In the genomic region with DNA sequence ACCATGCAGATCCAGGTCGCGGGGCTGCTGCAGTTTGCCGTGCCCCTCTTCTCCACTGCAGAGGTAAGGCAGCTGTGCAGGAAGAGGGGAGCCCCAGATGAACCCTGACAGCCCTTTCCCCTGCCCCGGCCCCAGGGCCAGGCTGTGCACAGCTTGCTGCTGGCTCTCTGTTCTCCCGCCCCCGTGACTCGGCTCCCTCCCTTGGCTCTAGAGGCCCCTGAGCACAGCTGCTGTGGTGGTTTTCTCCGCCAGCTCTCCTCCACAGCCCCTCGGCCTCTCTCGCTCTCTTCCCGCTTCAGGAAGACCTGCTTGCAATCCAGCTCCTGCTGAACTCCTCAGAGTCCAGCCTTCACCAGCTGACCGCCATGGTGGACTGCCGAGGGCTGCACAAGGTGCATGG, we compare ENCODE assay signal across 22 cellular contexts. TPM values are rescaled to one million over a fixed set of nuclear protein-coding genes. Genes with fewer than 3 reads are reported as not detected.
A peak's percentile ranks its signal among the peaks of the same experiment; 100 is the strongest.
DNase-seq lines count a peak whose midpoint lies in the region; TF ChIP-seq lines count a peak whose summit lies in the region.
"Had no signal": no experiment of that assay in that cellular context is flagged by ENCODE, and none has a peak within 500 bp of the region (broad histone marks: within the 10 kb centered on the region; RNA-seq: fewer than 3 reads in every experiment).

No MANE protein-coding gene starts in this region.

- H3K4me1 ChIP-seq in BLaER1, result peaks cover 29% of the 10 kb centered on the region
- H3K4me1 ChIP-seq in osteoblast (ENCODE audit: insufficient read depth, low read length), result no peaks in the 10 kb centered on the region
- H3K4me1 ChIP-seq: Caco-2, psoas muscle, tibial artery had no signal

- H3K4me1 Mint-ChIP-seq in glutamatergic neuron (ENCODE audit: low read depth, unreplicated experiment), result peaks cover 17% of the 10 kb centered on the region
- H3K4me1 Mint-ChIP-seq: activated CD4-positive, alpha-beta memory T cell treated with anti-CD3 and anti-CD28 coated beads, Interleukin-2, amount 10 ng/mL, durations not matched to agents 7 days and 5 days had no signal

- H3K4me3 Mint-ChIP-seq in glutamatergic neuron (ENCODE audit: unreplicated experiment), result peak overlapping the region; percentile 25
- H3K4me3 Mint-ChIP-seq: activated CD4-positive, alpha-beta memory T cell treated with anti-CD3 and anti-CD28 coated beads, Interleukin-2, amount 10 ng/mL, durations not matched to agents 7 days and 5 days; stimulated activated naive CD8-positive, alpha-beta T cell treated with anti-CD3 and anti-CD28 coated beads, Interleukin-15, Interleukin-2, amounts not matched to agents 100 ng/mL and 50 ng/mL, for 24 hours; T-helper 17 cell had no signal

- H4K20me1 ChIP-seq in BLaER1, result no peaks in the 10 kb centered on the region
- H4K20me1 ChIP-seq in osteoblast (ENCODE audit: insufficient read depth, low read length), result no peaks in the 10 kb centered on the region

- no peak overlapping the region for H3K27ac Mint-ChIP-seq in glutamatergic neuron (ENCODE audit: unreplicated experiment)
- H3K27ac Mint-ChIP-seq: activated CD4-positive, alpha-beta memory T cell treated with anti-CD3 and anti-CD28 coated beads, Interleukin-2, amount 10 ng/mL, durations not matched to agents 7 days and 5 days; stimulated activated naive CD8-positive, alpha-beta T cell treated with anti-CD3 and anti-CD28 coated beads, Interleukin-15, Interleukin-2, amounts not matched to agents 100 ng/mL and 50 ng/mL, for 24 hours had no signal

- no peak for TF ChIP-seq CTCF in NB4 (IDR thresholded peaks at IDR 0.05; ENCODE audit: low read depth, low read length)
- TF ChIP-seq CTCF in glutamatergic neuron (IDR thresholded peaks at IDR 0.05; ENCODE audit: partially characterized antibody, unreplicated experiment), result no peak
- no peak for TF ChIP-seq CTCF in osteoblast (IDR thresholded peaks at IDR 0.05; ENCODE audit: extremely low read depth, low read depth, low read length)

- no peak overlapping the region for H2AFZ ChIP-seq in osteoblast (ENCODE audit: low read length)

- DNase-seq in NB4 (ENCODE audit: low read depth) (peak; percentile 23), glutamatergic neuron (no peak), osteoblast (ENCODE audit: insufficient read length, low spot score, missing footprints) (peak; percentile 39), EL (no peak), T-helper 9 cell (no peak), NCI-H1930 (lab: John Stamatoyannopoulos, UW) (no peak)
- DNase-seq: activated CD4-positive, alpha-beta memory T cell treated with anti-CD3 and anti-CD28 coated beads, Interleukin-2, amount 10 ng/mL, durations not matched to agents 7 days and 5 days; activated CD4-positive, alpha-beta T cell treated with anti-CD3 and anti-CD28 coated beads for 1 hour; activated effector memory CD4-positive, alpha-beta T cell treated with anti-CD3 and anti-CD28 coated beads, Interleukin-2, amount 50 U/mL, for 16 hours; Caco-2; GF-D8; HCEC 1CT; kidney; NCI-H2081 treated with DMSO at 0.1 percent for 48 hours; NCI-H82; psoas muscle; T-helper 17 cell; tibial artery had no signal

- H3K79me2 ChIP-seq in osteoblast (ENCODE audit: insufficient read depth, low read length), result no peaks in the 10 kb centered on the region

- H3K36me3 ChIP-seq in BLaER1, result peaks cover 33% of the 10 kb centered on the region; the same call in 1 of the 2 replicates
- no peaks in the 10 kb centered on the region for H3K36me3 ChIP-seq in osteoblast (ENCODE audit: insufficient read depth, low read length)

- no peak for TF ChIP-seq POLR2A in NB4 (IDR thresholded peaks at IDR 0.05; ENCODE audit: extremely low read depth, insufficient read length)

- H3K27me3 ChIP-seq in BLaER1 (no peaks in the 10 kb centered on the region), osteoblast (ENCODE audit: insufficient read depth, low read length) (no peaks in the 10 kb centered on the region)
- H3K27me3 ChIP-seq: tibial artery had no signal

- peak overlapping the region; percentile 69 for H3K4me2 ChIP-seq in BLaER1
- no peak overlapping the region for H3K4me2 ChIP-seq in osteoblast (ENCODE audit: insufficient read depth, low read length)

- peaks cover 8% of the 10 kb centered on the region for H3K36me3 Mint-ChIP-seq in glutamatergic neuron (ENCODE audit: unreplicated experiment)

- H3K27ac ChIP-seq in BLaER1, result peak overlapping the region; percentile 31; the same call in 1 of the 2 replicates
- no peak overlapping the region for H3K27ac ChIP-seq in osteoblast (ENCODE audit: low read depth, low read length)
- H3K27ac ChIP-seq: psoas muscle, tibial artery had no signal

- H3K9ac ChIP-seq in BLaER1, result no peak overlapping the region

- peaks cover 11% of the 10 kb centered on the region; the same call in 1 of the 2 replicates for H3K9me3 ChIP-seq in BLaER1
- no peaks in the 10 kb centered on the region for H3K9me3 ChIP-seq in osteoblast (ENCODE audit: low read depth, low read length)
- H3K9me3 ChIP-seq: Caco-2, psoas muscle, tibial artery had no signal

- peaks cover 11% of the 10 kb centered on the region for H3K27me3 Mint-ChIP-seq in glutamatergic neuron (ENCODE audit: unreplicated experiment)
- H3K27me3 Mint-ChIP-seq: activated CD4-positive, alpha-beta memory T cell treated with anti-CD3 and anti-CD28 coated beads, Interleukin-2, amount 10 ng/mL, durations not matched to agents 7 days and 5 days; stimulated activated naive CD8-positive, alpha-beta T cell treated with anti-CD3 and anti-CD28 coated beads, Interleukin-15, Interleukin-2, amounts not matched to agents 100 ng/mL and 50 ng/mL, for 24 hours; T-helper 17 cell had no signal

- H3K9me3 Mint-ChIP-seq in glutamatergic neuron (ENCODE audit: unreplicated experiment), result peaks cover 6% of the 10 kb centered on the region
- H3K9me3 Mint-ChIP-seq: activated CD4-positive, alpha-beta memory T cell treated with anti-CD3 and anti-CD28 coated beads, Interleukin-2, amount 10 ng/mL, durations not matched to agents 7 days and 5 days; stimulated activated naive CD8-positive, alpha-beta T cell treated with anti-CD3 and anti-CD28 coated beads, Interleukin-15, Interleukin-2, amounts not matched to agents 100 ng/mL and 50 ng/mL, for 24 hours had no signal

- H3K4me3 ChIP-seq in BLaER1 (no peak overlapping the region), NB4 (ENCODE audit: low read depth, low read length) (no peak overlapping the region), osteoblast (ENCODE audit: insufficient read depth, low read length) (no peak overlapping the region)
- H3K4me3 ChIP-seq: psoas muscle, tibial artery had no signal

RNA-seq across cellular contexts. Expression of a gene that starts 24.1 kb away (rescaled TPM):
- total RNA-seq in glutamatergic neuron (ENCODE audit: unreplicated experiment) (not detected), osteoblast (not detected in 2 replicates)
- total RNA-seq: Caco-2, HT-29, lung microvascular endothelial cell, psoas muscle had no signal

RNA-seq across cellular contexts. Expression of a gene that starts 36.6 kb away (rescaled TPM):
- total RNA-seq in glutamatergic neuron (ENCODE audit: unreplicated experiment), result 121 TPM
- total RNA-seq in osteoblast, result 1.2 and 1.4 TPM in 2 replicates

RNA-seq across cellular contexts. Expression of a gene that starts 46.5 kb away (rescaled TPM):
- total RNA-seq in glutamatergic neuron (ENCODE audit: unreplicated experiment) (600 TPM), osteoblast (470 and 728 TPM in 2 replicates)

Comparison
In these comparisons a context has a peak if more than half of its experiments do, and no peak if none do; other contexts are left out.
1. DNase-seq: peak in NB4 (single experiment) and osteoblast (single experiment); none in glutamatergic neuron (single experiment), EL (single experiment), T-helper 9 cell (single experiment) and NCI-H1930 (0 of 2).
2. RNA of a gene that starts 36.6 kb away (total RNA-seq): 121 TPM in glutamatergic neuron (single experiment); 1.2 to 1.4 TPM in osteoblast; every median in the first group is over 10 times any median in the second.